In the genomic region with DNA sequence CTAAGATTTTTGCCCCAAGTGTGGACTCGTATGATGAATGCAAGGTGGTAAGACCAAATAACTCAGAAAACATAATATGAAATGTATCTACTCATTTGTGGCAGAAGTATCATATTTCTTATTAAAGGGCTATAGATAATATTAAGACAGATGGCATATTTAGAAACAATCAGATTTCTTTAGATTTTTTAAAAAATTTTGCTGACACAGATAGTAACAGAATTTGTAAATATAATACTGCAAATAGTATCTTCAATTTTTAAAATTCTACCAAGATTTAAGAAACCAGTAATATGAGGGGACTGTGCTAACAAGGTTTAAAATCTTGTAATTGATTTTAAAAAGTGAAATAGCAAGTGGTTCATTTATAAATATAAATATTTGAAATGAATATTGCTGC, we compare ENCODE assay signal across 32 cellular contexts.
DNase-seq lines count a peak whose midpoint lies in the region; ATAC-seq, FAIRE-seq and TF ChIP-seq lines count a peak whose summit lies in the region.
"Had no signal": no experiment of that assay in that cellular context is flagged by ENCODE, and none has a peak within 500 bp of the region (broad histone marks: within the 10 kb centered on the region; RNA-seq: fewer than 3 reads in every experiment).

No MANE protein-coding gene starts in this region.

- no peak for TF ChIP-seq RAD21 in IMR-90 (IDR thresholded peaks at IDR 0.05; ENCODE audit: low read length)
- no peak for TF ChIP-seq RAD21 in K562 (CRISPR knock-in tag; conservative IDR thresholded peaks at IDR 0.05 in 1 of 2, IDR thresholded peaks at IDR 0.05 in 1 of 2)

- no peaks in the 10 kb centered on the region for H3K27me3 Mint-ChIP-seq in activated naive CD8-positive, alpha-beta T cell treated with anti-CD3 and anti-CD28 coated beads, Interleukin-2, amount 50 U/mL, for 24 hours
- H3K27me3 Mint-ChIP-seq: B cell; CD4-positive, alpha-beta memory T cell; CD4-positive, alpha-beta T cell; CD4-positive, CD25-positive, alpha-beta regulatory T cell; CD8-positive, alpha-beta memory T cell had no signal

- TF ChIP-seq EP300 in K562 (IDR thresholded peaks at IDR 0.05; ENCODE audit: low read length): no peak

- H3K9ac ChIP-seq in IMR-90 (ENCODE audit: low read depth, low read length) (no peak overlapping the region), K562 (ENCODE audit: insufficient read depth in 1 of 2, low read depth in 2 of 2, low read length in 2 of 2) (no peak overlapping the region)
- H3K9ac ChIP-seq: BLaER1; BLaER1 treated with 17β-estradiol and CSF1 and Interleukin-3, amounts not matched to agents 10 nM and 100 nM had no signal

- POLR2A ChIA-PET in IMR-90 (lab: Charles Lee; ENCODE audit: unreplicated experiment) (no interaction called here), K562 (lab: Yijun Ruan, JAX) (no interaction called here)

- intact Hi-C loops in IMR-90 (cut with micrococcal nuclease): no loop called here
- intact Hi-C loops in K562 (cut with micrococcal nuclease): no loop called here

- no peaks in the 10 kb centered on the region for H3K36me3 Mint-ChIP-seq in activated naive CD8-positive, alpha-beta T cell treated with anti-CD3 and anti-CD28 coated beads, Interleukin-2, amount 50 U/mL, for 24 hours (ENCODE audit: low read depth)
- H3K36me3 Mint-ChIP-seq: CD14-positive monocyte; CD4-positive, alpha-beta memory T cell; CD4-positive, CD25-positive, alpha-beta regulatory T cell; CD8-positive, alpha-beta memory T cell; CD8-positive, alpha-beta T cell had no signal

- H4K91ac ChIP-seq in IMR-90 (ENCODE audit: insufficient read depth, low read depth, low read length): no peak overlapping the region

- H3K4me1 ChIP-seq in IMR-90 (ENCODE audit: control insufficient read depth, insufficient read depth, low read length) (no peaks in the 10 kb centered on the region), K562 (replicated peaks in 1 of 2; ENCODE audit: control insufficient read depth in 2 of 2, insufficient read depth in 2 of 2, low read length in 2 of 2) (no peaks in the 10 kb centered on the region)
- H3K4me1 ChIP-seq: A549, BE2C, BLaER1, Caco-2 had no signal

- H2AK5ac ChIP-seq in IMR-90 (ENCODE audit: low read depth, low read length): no peak overlapping the region

- H4K20me1 ChIP-seq in IMR-90 (ENCODE audit: insufficient read depth, low read length) (no peaks in the 10 kb centered on the region), K562 (replicated peaks; ENCODE audit: control insufficient read depth, insufficient read depth, low read length) (no peaks in the 10 kb centered on the region)
- H4K20me1 ChIP-seq: BLaER1; BLaER1 treated with 17β-estradiol and CSF1 and Interleukin-3, amounts not matched to agents 10 nM and 100 nM had no signal

- TF ChIP-seq POLR2A in IMR-90 (IDR thresholded peaks at IDR 0.05; ENCODE audit: low read depth, low read length): no peak
- no peak for TF ChIP-seq POLR2A in K562 (conservative IDR thresholded peaks at IDR 0.05)

- H4K5ac ChIP-seq in IMR-90 (ENCODE audit: low read depth, low read length): no peak overlapping the region

- H3K4me2 ChIP-seq in IMR-90 (ENCODE audit: low read depth, low read length): no peak overlapping the region
- no peak overlapping the region for H3K4me2 ChIP-seq in K562 (ENCODE audit: insufficient read depth, low read length)
- H3K4me2 ChIP-seq: A549; BLaER1; BLaER1 treated with 17β-estradiol and CSF1 and Interleukin-3, amounts not matched to agents 10 nM and 100 nM had no signal

- H3K36me3 ChIP-seq in IMR-90 (ENCODE audit: control insufficient read depth, insufficient read depth, low read length) (no peaks in the 10 kb centered on the region), K562 (ENCODE audit: control insufficient read depth, insufficient read depth, low read length) (no peaks in the 10 kb centered on the region)
- H3K36me3 ChIP-seq: BE2C; BLaER1; BLaER1 treated with 17β-estradiol and CSF1 and Interleukin-3, amounts not matched to agents 10 nM and 100 nM had no signal

- H2AFZ ChIP-seq in IMR-90 (replicated peaks; ENCODE audit: low read length, poor library complexity) (no peak overlapping the region), K562 (ENCODE audit: low read depth, low read length) (no peak overlapping the region)

- no peaks in the 10 kb centered on the region for H3K79me2 ChIP-seq in K562 (ENCODE audit: control insufficient read depth, insufficient read depth, low read length)

- CTCF ChIA-PET in IMR-90 (lab: Yijun Ruan, JAX) (no interaction called here), K562 (lab: Yijun Ruan, JAX; ENCODE audit: low intra/inter-chr PET ratio) (no interaction called here)

- H2BK120ac ChIP-seq in IMR-90 (ENCODE audit: low read depth, low read length): no peak overlapping the region

- no peaks in the 10 kb centered on the region for H3K79me1 ChIP-seq in IMR-90 (ENCODE audit: low read depth in 1 of 2, low read length in 2 of 2)

- H3K4me3 ChIP-seq in IMR-90 (ENCODE audit: insufficient read depth, low read depth, low read length) (no peak overlapping the region), K562 (no peak overlapping the region)
- H3K4me3 ChIP-seq: A549; BLaER1; BLaER1 treated with 17β-estradiol and CSF1 and Interleukin-3, amounts not matched to agents 10 nM and 100 nM had no signal

- no peak overlapping the region for H2BK5ac ChIP-seq in IMR-90 (ENCODE audit: low read depth, low read length, poor library complexity, severe bottlenecking)

- H3K27ac Mint-ChIP-seq in activated naive CD8-positive, alpha-beta T cell treated with anti-CD3 and anti-CD28 coated beads, Interleukin-2, amount 50 U/mL, for 24 hours: no peak overlapping the region
- H3K27ac Mint-ChIP-seq: B cell; CD14-positive monocyte; CD4-positive, alpha-beta memory T cell; CD4-positive, alpha-beta T cell; CD4-positive, CD25-positive, alpha-beta regulatory T cell; CD8-positive, alpha-beta memory T cell; CD8-positive, alpha-beta T cell had no signal

- H3K18ac ChIP-seq in IMR-90 (ENCODE audit: low read depth, low read length): no peak overlapping the region

- no peak overlapping the region for H3K4me3 Mint-ChIP-seq in activated naive CD8-positive, alpha-beta T cell treated with anti-CD3 and anti-CD28 coated beads, Interleukin-2, amount 50 U/mL, for 24 hours
- H3K4me3 Mint-ChIP-seq: B cell; CD14-positive monocyte; CD4-positive, alpha-beta memory T cell; CD4-positive, alpha-beta T cell; CD8-positive, alpha-beta memory T cell; CD8-positive, alpha-beta T cell had no signal

- no peak overlapping the region for H3K27ac ChIP-seq in IMR-90 (ENCODE audit: insufficient read depth, low read length)
- H3K27ac ChIP-seq in K562 (ENCODE audit: extremely low read depth, low read depth, low read length): no peak overlapping the region
- H3K27ac ChIP-seq: 22Rv1; A549; BLaER1; BLaER1 treated with 17β-estradiol and CSF1 and Interleukin-3, amounts not matched to agents 10 nM and 100 nM; C4-2B had no signal

- no peak overlapping the region for H2BK20ac ChIP-seq in IMR-90 (ENCODE audit: low read depth, low read length)

- no peak overlapping the region for H4K8ac ChIP-seq in IMR-90 (ENCODE audit: low read depth in 2 of 2, low read length in 2 of 2)

- ATAC-seq in IMR-90 (ENCODE audit: low read depth): no peak
- no peak for ATAC-seq in K562
- no peak for ATAC-seq in HG03457 (IDR thresholded peaks at IDR 0.05; ENCODE audit: unreplicated experiment)
- no peak for ATAC-seq in activated naive CD8-positive, alpha-beta T cell treated with anti-CD3 and anti-CD28 coated beads, Interleukin-2, amount 50 U/mL, for 24 hours
- ATAC-seq: A549; CD8-positive, alpha-beta T cell had no signal

- H3K27me3 ChIP-seq in IMR-90 (ENCODE audit: control insufficient read depth, insufficient read depth, low read length): no peaks in the 10 kb centered on the region
- no peaks in the 10 kb centered on the region for H3K27me3 ChIP-seq in K562 (ENCODE audit: control insufficient read depth in 2 of 2, insufficient read depth in 2 of 2, low read length in 2 of 2)
- H3K27me3 ChIP-seq: BE2C; BLaER1; BLaER1 treated with 17β-estradiol and CSF1 and Interleukin-3, amounts not matched to agents 10 nM and 100 nM had no signal

- no peak overlapping the region for H3K14ac ChIP-seq in IMR-90 (replicated peaks; ENCODE audit: low read depth, low read length)

- H3K9me1 ChIP-seq in IMR-90 (ENCODE audit: insufficient read depth, low read length): no peaks in the 10 kb centered on the region
- no peaks in the 10 kb centered on the region for H3K9me1 ChIP-seq in K562 (ENCODE audit: control insufficient read depth, insufficient read depth, low read length)

- H3K9me3 ChIP-seq in IMR-90 (ENCODE audit: control insufficient read depth, insufficient read depth, low read length): no peaks in the 10 kb centered on the region
- H3K9me3 ChIP-seq in K562 (replicated peaks; ENCODE audit: control insufficient read depth, insufficient read depth, low read depth, low read length): no peaks in the 10 kb centered on the region
- H3K9me3 ChIP-seq: A549, BE2C, BLaER1, Caco-2 had no signal

- BruUV-seq in IMR-90 (replicated peaks; lab: Mats Ljungman, UMichigan): no TSS peak
- no TSS peak for BruUV-seq in K562 (replicated peaks; lab: Mats Ljungman, UMichigan)

- H3K4ac ChIP-seq in IMR-90 (ENCODE audit: low read depth, low read length): no peak overlapping the region

- FAIRE-seq in K562 (lab: Jason Lieb, UNC): no peak
- FAIRE-seq: A549, D721Med had no signal

- H3K56ac ChIP-seq in IMR-90 (ENCODE audit: extremely low read depth, insufficient read depth, low read length): no peak overlapping the region

- no peak for TF ChIP-seq CTCF in IMR-90 (conservative IDR thresholded peaks at IDR 0.05; ENCODE audit: low read depth, low read length)
- TF ChIP-seq CTCF in K562 (IDR thresholded peaks at IDR 0.05 in 2 of 3, conservative IDR thresholded peaks at IDR 0.05 in 1 of 3; ENCODE audit: insufficient read depth in 2 of 3, low read depth in 1 of 3, low read length in 3 of 3): no peak

- dilution Hi-C loops in IMR-90 (cut with HindIII; ENCODE audit: low sequenced_read_pairs, unreplicated experiment): no loop called here

- in situ Hi-C loops in IMR-90 (cut with MboI; ENCODE audit: low sequenced_read_pairs): no loop called here
- in situ Hi-C loops in K562 (cut with MboI): no loop called here

- no peaks in the 10 kb centered on the region for H3K9me3 Mint-ChIP-seq in activated naive CD8-positive, alpha-beta T cell treated with anti-CD3 and anti-CD28 coated beads, Interleukin-2, amount 50 U/mL, for 24 hours
- H3K9me3 Mint-ChIP-seq: CD4-positive, alpha-beta T cell had no signal

- no peaks in the 10 kb centered on the region for H3K4me1 Mint-ChIP-seq in activated naive CD8-positive, alpha-beta T cell treated with anti-CD3 and anti-CD28 coated beads, Interleukin-2, amount 50 U/mL, for 24 hours
- H3K4me1 Mint-ChIP-seq: B cell; CD14-positive monocyte; CD4-positive, alpha-beta memory T cell; CD4-positive, CD25-positive, alpha-beta regulatory T cell; CD8-positive, alpha-beta memory T cell had no signal

- no CpG with 5 or more reads among the region's 1 CpG for WGBS in IMR-90 (ENCODE audit: extremely low coverage in 2 of 2, insufficient read length in 1 of 2), 2 experiments
- 20% methylated on average over 1 of the region's 1 CpG for WGBS in K562 (ENCODE audit: insufficient coverage, low coverage, missing lambda C conversion rate)

- H3K23ac ChIP-seq in IMR-90 (ENCODE audit: low read depth, low read length): no peak overlapping the region

- H2BK15ac ChIP-seq in IMR-90 (ENCODE audit: low read depth, low read length): no peak overlapping the region

- no peak overlapping the region for H2AK9ac ChIP-seq in IMR-90 (replicated peaks; ENCODE audit: low read depth, low read length, poor library complexity)

- DNase-seq in IMR-90: no peak
- DNase-seq in K562 (ENCODE audit: extremely low read depth in 1 of 4, low spot score in 3 of 4): no peak
- no peak for DNase-seq in activated naive CD8-positive, alpha-beta T cell treated with anti-CD3 and anti-CD28 coated beads, Interleukin-2, amount 50 U/mL, for 24 hours
- DNase-seq: 8988T; ACHN; AML-193; BE2C; C1 segment of cervical spinal cord; Caco-2; Calu3; CD4-positive, alpha-beta memory T cell; CD4-positive, alpha-beta T cell; CD4-positive, CD25-positive, alpha-beta regulatory T cell; CD8-positive, alpha-beta memory T cell; CD8-positive, alpha-beta T cell; COR-L47; DMS 273 treated with DMSO at 0.1 percent for 48 hours; DMS153; DMS53; DMS79; DMS79 treated with DMSO at 0.1 percent for 48 hours; DND-41; EL had no signal
